In genomic region chr6:43724914-43725642, GRCh38 we compare ENCODE assay signal across 1 cellular context.
TF ChIP-seq lines count a peak whose summit lies in the region.

No MANE protein-coding gene starts in this region.

TF ChIP-seq in HepG2, 621 proteins besides CTCF, POLR2A, EP300 and RAD21 (continued from another document and continues in another):
- TF ChIP-seq ZFY (CRISPR knock-in tag; IDR thresholded peaks at IDR 0.05) (0 out of 2 replicates have a peak, but pooled peaks have one; percentile 41), ZUFSP (CRISPR knock-in tag; IDR thresholded peaks at IDR 0.05; ENCODE audit: borderline replicate concordance) (no peak), ATF2 (CRISPR knock-in tag; IDR thresholded peaks at IDR 0.05) (peak; percentile 77), ZNF451 (CRISPR knock-in tag; IDR thresholded peaks at IDR 0.05) (no peak), ZKSCAN1 (IDR thresholded peaks at IDR 0.05; ENCODE audit: low read length) (no peak), EZH2 (conservative IDR thresholded peaks at IDR 0.05; ENCODE audit: low read depth, low read length) (no peak), THAP11 (CRISPR knock-in tag; IDR thresholded peaks at IDR 0.05) (peak; percentile 81), NCOA1 (CRISPR knock-in tag; IDR thresholded peaks at IDR 0.05) (no peak), ZNF614 (CRISPR knock-in tag; IDR thresholded peaks at IDR 0.05; ENCODE audit: borderline replicate concordance) (peak; percentile 66; the same call in 1 of the 2 replicates), HNF1B (CRISPR knock-in tag; IDR thresholded peaks at IDR 0.05) (peak; percentile 79), ZBTB7A (CRISPR knock-in tag; IDR thresholded peaks at IDR 0.05) (peak; percentile 92; the same call in 1 of the 2 replicates), CEBPZ (IDR thresholded peaks at IDR 0.05; ENCODE audit: low read length) (no peak), JUN (CRISPR knock-in tag; IDR thresholded peaks at IDR 0.05) (no peak), GFI1 (CRISPR knock-in tag; IDR thresholded peaks at IDR 0.05; ENCODE audit: borderline replicate concordance) (no peak), GABPA (IDR thresholded peaks at IDR 0.05; ENCODE audit: low read depth, low read length) (no peak), GABPA (CRISPR knock-in tag; IDR thresholded peaks at IDR 0.05; ENCODE audit: low read depth) (no peak), BRF2 (CRISPR knock-in tag; IDR thresholded peaks at IDR 0.05) (no peak), TEF (CRISPR knock-in tag; IDR thresholded peaks at IDR 0.05) (peak; percentile 100), HNRNPL (IDR thresholded peaks at IDR 0.05; ENCODE audit: low read depth, low read length) (peak; percentile 47; the same call in 1 of the 2 replicates), HMGXB3 (CRISPR knock-in tag; IDR thresholded peaks at IDR 0.05; ENCODE audit: borderline replicate concordance) (peak; percentile 68; the same call in 1 of the 2 replicates), HNRNPLL (IDR thresholded peaks at IDR 0.05; ENCODE audit: low read depth, low read length, poor library complexity, severe bottlenecking) (peak; percentile 30), ZFP62 (CRISPR knock-in tag; IDR thresholded peaks at IDR 0.05) (no peak), ZC3H4 (CRISPR knock-in tag; IDR thresholded peaks at IDR 0.05; ENCODE audit: borderline replicate concordance) (no peak), ZGPAT (CRISPR knock-in tag; IDR thresholded peaks at IDR 0.05) (peak; percentile 64; the same call in 1 of the 2 replicates), JUND (CRISPR knock-in tag; IDR thresholded peaks at IDR 0.05) (0 out of 2 replicates have a peak, but pooled peaks have one; percentile 27), ZNF629 (CRISPR knock-in tag; conservative IDR thresholded peaks at IDR 0.05) (no peak), HBP1 (CRISPR knock-in tag; IDR thresholded peaks at IDR 0.05; ENCODE audit: low read depth) (0 out of 2 replicates have a peak, but pooled peaks have one; percentile 5), POLR2AphosphoS2 (IDR thresholded peaks at IDR 0.05; ENCODE audit: low read depth, low read length) (no peak), NAIF1 (CRISPR knock-in tag; IDR thresholded peaks at IDR 0.05; ENCODE audit: borderline replicate concordance) (no peak), KLF6 (CRISPR knock-in tag; IDR thresholded peaks at IDR 0.05) (peak; percentile 93), NCOR1 (IDR thresholded peaks at IDR 0.05; ENCODE audit: borderline replicate concordance, low read length) (no peak), MXD1 (CRISPR knock-in tag; IDR thresholded peaks at IDR 0.05) (0 out of 2 replicates have a peak, but pooled peaks have one; percentile 53), PAX8 (CRISPR knock-in tag; IDR thresholded peaks at IDR 0.05; ENCODE audit: borderline replicate concordance) (no peak), ZNF574 (CRISPR knock-in tag; IDR thresholded peaks at IDR 0.05) (peak; percentile 62; the same call in 1 of the 2 replicates), ZNF101 (CRISPR knock-in tag; IDR thresholded peaks at IDR 0.05; ENCODE audit: borderline replicate concordance, low read depth) (no peak), MED8 (CRISPR knock-in tag; IDR thresholded peaks at IDR 0.05; ENCODE audit: insufficient replicate concordance) (peak; percentile 29), ZNF546 (CRISPR knock-in tag; conservative IDR thresholded peaks at IDR 0.05) (no peak), TOPORS (CRISPR knock-in tag; IDR thresholded peaks at IDR 0.05) (no peak)
